In the genomic region with DNA sequence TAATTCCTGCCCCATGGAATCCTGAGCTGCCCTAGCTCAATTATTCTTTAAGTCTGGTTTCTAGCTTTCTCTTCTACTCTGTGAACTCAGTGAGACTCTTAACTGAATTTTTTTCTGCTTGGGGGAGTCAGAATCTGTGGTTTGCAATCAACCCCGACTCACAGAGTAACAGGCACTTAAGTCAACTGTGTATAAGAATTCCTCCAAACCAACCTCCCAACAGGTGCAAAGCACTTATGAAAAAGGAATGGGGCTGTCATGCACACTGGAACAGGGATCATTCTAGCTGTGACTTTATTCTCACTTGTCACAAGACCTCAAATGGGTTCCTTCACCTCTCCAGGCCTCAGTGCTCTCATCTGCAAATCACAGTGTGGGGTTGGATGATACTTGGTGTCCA, we compare ENCODE assay signal across 25 cellular contexts.
"Had no signal": no experiment of that assay in that cellular context is flagged by ENCODE, and none has a peak within 500 bp of the region (broad histone marks: within the 10 kb centered on the region; RNA-seq: fewer than 3 reads in every experiment).

No MANE protein-coding gene starts in this region.

- H3K4me1 Mint-ChIP-seq: endodermal cell had no signal

- H3K36me3 Mint-ChIP-seq: naive B cell; naive thymus-derived CD8-positive, alpha-beta T cell had no signal

- ATAC-seq: effector memory CD8-positive, alpha-beta T cell; esophagus mucosa; gastrocnemius medialis; heart right ventricle; left cardiac atrium; left lung; left ventricle myocardium superior; lower lobe of right lung; naive thymus-derived CD8-positive, alpha-beta T cell had no signal

- H3K4me3 ChIP-seq: colonic mucosa, esophagus squamous epithelium, gastrocnemius medialis, heart right ventricle, left lung, lower lobe of right lung had no signal

- H3K36me3 ChIP-seq: colonic mucosa, esophagus squamous epithelium, gastrocnemius medialis, heart right ventricle, left lung, lower lobe of right lung had no signal

- H3K4me3 Mint-ChIP-seq: dendritic cell treated with granulocyte-macrophage colony-stimulating factor and Interleukin-4, amounts not matched to agents 40 ng/mL and 50 ng/mL, for 4 days; effector memory CD8-positive, alpha-beta T cell; endodermal cell; naive B cell; naive thymus-derived CD8-positive, alpha-beta T cell had no signal

- H3K9me3 Mint-ChIP-seq: dendritic cell treated with granulocyte-macrophage colony-stimulating factor and Interleukin-4, amounts not matched to agents 40 ng/mL and 50 ng/mL, for 4 days; effector memory CD8-positive, alpha-beta T cell; endodermal cell; naive B cell; naive thymus-derived CD8-positive, alpha-beta T cell had no signal

- H3K9me3 ChIP-seq: colonic mucosa, esophagus squamous epithelium, gastrocnemius medialis, heart right ventricle, left lung, lower lobe of right lung had no signal

- DNase-seq: colonic mucosa; cortex of kidney; effector CD8-positive, alpha-beta T cell; effector memory CD8-positive, alpha-beta T cell; endodermal cell; erythroblast; esophagus squamous epithelium; foreskin fibroblast; foreskin melanocyte; gastrocnemius medialis; glutamatergic neuron; head of caudate nucleus; heart right ventricle; hippocampal formation; left cardiac atrium; left lung; left ventricle myocardium superior; lower lobe of right lung; mesendoderm; midbrain; naive B cell; naive thymus-derived CD8-positive, alpha-beta T cell had no signal

- H3K27ac ChIP-seq: colonic mucosa, epithelial cell of prostate, esophagus squamous epithelium, gastrocnemius medialis, heart right ventricle, left lung, lower lobe of right lung had no signal

- H3K4me1 ChIP-seq: colonic mucosa, esophagus squamous epithelium, gastrocnemius medialis, left lung, lower lobe of right lung had no signal

- H3K27ac Mint-ChIP-seq: dendritic cell treated with granulocyte-macrophage colony-stimulating factor and Interleukin-4, amounts not matched to agents 40 ng/mL and 50 ng/mL, for 4 days; effector memory CD8-positive, alpha-beta T cell; endodermal cell; naive B cell; naive thymus-derived CD8-positive, alpha-beta T cell had no signal

- H3K27me3 ChIP-seq: colonic mucosa, gastrocnemius medialis had no signal
